5 cellular contexts compared by ENCODE assay signal in the genomic region with DNA sequence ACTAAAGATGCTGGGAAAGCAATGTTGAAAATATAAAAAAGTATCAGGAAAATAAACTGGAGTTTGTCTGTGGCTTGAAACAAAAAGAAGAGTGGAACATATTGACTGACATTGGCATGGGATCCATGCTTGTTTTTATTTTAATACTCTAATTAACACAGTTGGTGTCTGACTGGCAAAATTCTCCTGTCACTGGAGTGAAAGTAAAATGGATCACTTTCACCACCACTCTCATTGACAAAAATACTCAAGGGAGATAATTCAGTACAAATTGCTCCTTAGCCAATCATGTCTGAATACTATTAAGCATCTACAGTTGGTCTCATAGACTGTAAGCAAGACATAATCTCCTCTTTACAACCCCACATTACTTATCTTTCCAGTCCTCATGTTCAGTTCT.
"Had no signal": no experiment of that assay in that cellular context is flagged by ENCODE, and none has a peak within 500 bp of the region (broad histone marks: within the 10 kb centered on the region; RNA-seq: fewer than 3 reads in every experiment).

No MANE protein-coding gene starts in this region.

- H3K27ac ChIP-seq: HL-60 had no signal

- FAIRE-seq: HepG2, HTR-8/SVneo, K562 had no signal

- H3K4me3 ChIP-seq: K562 had no signal

- DNase-seq: IMR-90 had no signal
